Comparison of ENCODE assay signal across 14 cellular contexts in the genomic region with DNA sequence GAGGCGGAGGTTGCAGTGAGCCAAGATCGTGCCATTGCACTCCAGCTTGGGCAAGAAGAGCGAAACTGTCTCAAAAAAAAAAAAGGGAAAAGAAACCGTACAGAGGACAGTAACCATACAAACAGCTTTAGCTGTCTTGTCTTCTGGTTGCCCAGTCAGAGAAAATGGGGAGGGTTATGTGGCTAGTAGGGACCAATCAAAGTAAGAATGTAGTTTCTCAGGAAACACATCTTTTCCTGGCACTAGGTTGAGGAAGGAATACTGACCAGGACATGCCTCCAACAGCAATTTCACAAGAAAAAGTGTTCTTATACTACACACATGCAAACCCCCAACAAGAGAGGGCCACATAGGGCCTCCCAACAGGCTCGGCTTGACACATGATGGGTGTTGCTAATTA. TPM values are rescaled to one million over a fixed set of nuclear protein-coding genes. Genes with fewer than 3 reads are reported as not detected.
DNase-seq lines count a peak whose midpoint lies in the region; ATAC-seq and TF ChIP-seq lines count a peak whose summit lies in the region.
"Had no signal": no experiment of that assay in that cellular context is flagged by ENCODE, and none has a peak within 500 bp of the region (broad histone marks: within the 10 kb centered on the region; RNA-seq: fewer than 3 reads in every experiment).

No MANE protein-coding gene starts in this region.

- H3K18ac ChIP-seq in mesendoderm (ENCODE audit: low read length), result no peak overlapping the region

- H3K79me2 ChIP-seq in OCI-LY3 (ENCODE audit: low read length) (peaks cover 21% of the 10 kb centered on the region), mesendoderm (ENCODE audit: control insufficient read depth, insufficient read depth, low read length) (no peaks in the 10 kb centered on the region)
- H3K79me2 ChIP-seq: parathyroid adenoma had no signal

- H3K9me3 ChIP-seq in OCI-LY3 (ENCODE audit: insufficient read depth, low read length), result no peaks in the 10 kb centered on the region

- no peaks in the 10 kb centered on the region for H4K20me1 ChIP-seq in OCI-LY3 (ENCODE audit: insufficient read depth, low read length)

- no peak overlapping the region for H2BK120ac ChIP-seq in mesendoderm (ENCODE audit: low read depth, low read length)

- H3K36me3 Mint-ChIP-seq in activated naive CD4-positive, alpha-beta T cell treated with anti-CD3 and anti-CD28 coated beads for 36 hours (ENCODE audit: low read depth), result peaks cover 15% of the 10 kb centered on the region
- H3K36me3 Mint-ChIP-seq in dendritic cell treated with granulocyte-macrophage colony-stimulating factor and Interleukin-4, amounts not matched to agents 40 ng/mL and 50 ng/mL, for 4 days (ENCODE audit: low read depth), result peaks cover 84% of the 10 kb centered on the region
- H3K36me3 Mint-ChIP-seq in stimulated activated naive B cell treated with anti-CD40 and anti-IgM and Interleukin-4, amounts not matched to agents 10 μg/mL and 1 μg/mL and 100 μg/mL, for 72 hours, result peaks cover 31 to 39% of the 10 kb centered on the region in 2 donors

- no peak overlapping the region for H3K23ac ChIP-seq in mesendoderm (ENCODE audit: low read length)

- H3K4me3 Mint-ChIP-seq in activated naive CD4-positive, alpha-beta T cell treated with anti-CD3 and anti-CD28 coated beads for 36 hours, result peak overlapping the region; percentile 80
- H3K4me3 Mint-ChIP-seq in dendritic cell treated with granulocyte-macrophage colony-stimulating factor and Interleukin-4, amounts not matched to agents 40 ng/mL and 50 ng/mL, for 4 days, result peak overlapping the region; percentile 93
- peak overlapping the region; percentile 75 to 97 for H3K4me3 Mint-ChIP-seq in stimulated activated naive B cell treated with anti-CD40 and anti-IgM and Interleukin-4, amounts not matched to agents 10 μg/mL and 1 μg/mL and 100 μg/mL, for 72 hours

- no peak overlapping the region for H2BK5ac ChIP-seq in mesendoderm (ENCODE audit: low read length)

- DNase-seq in activated naive CD4-positive, alpha-beta T cell treated with anti-CD3 and anti-CD28 coated beads for 36 hours, result no peak
- no peak for DNase-seq in activated naive CD4-positive, alpha-beta T cell (lab: John Stamatoyannopoulos, UW)
- no peak for DNase-seq in stimulated activated naive B cell treated with anti-CD40 and anti-IgM and Interleukin-4, amounts not matched to agents 10 μg/mL and 1 μg/mL and 100 μg/mL, for 72 hours
- DNase-seq in NCI-H510A (lab: John Stamatoyannopoulos, UW) (no peak), mesendoderm (no peak), midbrain (lab: John Stamatoyannopoulos, UW) (no peak)
- DNase-seq: activated CD8-positive, alpha-beta memory T cell treated with anti-CD3 and anti-CD28 coated beads, Interleukin-2, amount 50 U/mL, for 4 hours; foreskin keratinocyte; NCI-H1048; NCI-H524 treated with DMSO at 0.1 percent for 48 hours; stimulated activated CD4-positive, alpha-beta T cell treated with anti-CD3 and anti-CD28 coated beads, Interleukin-1b, Interleukin-23, amount 100 ng/mL, for 48 hours had no signal

- WGBS in mesendoderm (ENCODE audit: extremely low coverage, insufficient coverage, low lambda C conversion rate), result no CpG with 5 or more reads among the region's 5 CpGs

- CTCF ChIA-PET in activated naive CD4-positive, alpha-beta T cell treated with anti-CD3 and anti-CD28 coated beads for 36 hours (lab: Charles Lee), result interaction anchor here (0.6 to 4.6 kb wide), 6 partner anchors 8 to 218 kb away, joined by 3 to 52 read pairs (median 3); partner anchors contain the start of genes GGA3, MRPS7 and SLC25A19

- H4K8ac ChIP-seq in mesendoderm (ENCODE audit: low read depth, low read length), result no peak overlapping the region

- peak overlapping the region; percentile 95 for H3K4me2 ChIP-seq in OCI-LY3 (ENCODE audit: low read length)
- H3K4me2 ChIP-seq in mesendoderm (ENCODE audit: low read length), result no peak overlapping the region

- H4K5ac ChIP-seq in mesendoderm (ENCODE audit: low read length), result no peak overlapping the region

- H3K27me3 ChIP-seq in OCI-LY3 (ENCODE audit: low read depth, low read length) (no peaks in the 10 kb centered on the region), mesendoderm (ENCODE audit: insufficient read depth, low read length, poor library complexity) (no peaks in the 10 kb centered on the region)
- H3K27me3 ChIP-seq: foreskin keratinocyte had no signal

- H3K27ac Mint-ChIP-seq in activated naive CD4-positive, alpha-beta T cell treated with anti-CD3 and anti-CD28 coated beads for 36 hours, result no peak overlapping the region
- peak overlapping the region; percentile 96 for H3K27ac Mint-ChIP-seq in dendritic cell treated with granulocyte-macrophage colony-stimulating factor and Interleukin-4, amounts not matched to agents 40 ng/mL and 50 ng/mL, for 4 days
- peak overlapping the region; percentile 59 for H3K27ac Mint-ChIP-seq in stimulated activated naive B cell treated with anti-CD40 and anti-IgM and Interleukin-4, amounts not matched to agents 10 μg/mL and 1 μg/mL and 100 μg/mL, for 72 hours

- H3K9ac ChIP-seq in OCI-LY3 (ENCODE audit: low read length) (no peak overlapping the region), mesendoderm (ENCODE audit: low read length) (no peak overlapping the region)
- H3K9ac ChIP-seq: parathyroid adenoma had no signal

- no peak overlapping the region for H2AFZ ChIP-seq in OCI-LY3 (ENCODE audit: low read depth, low read length)
- H2AFZ ChIP-seq: parathyroid adenoma had no signal

- H3K27me3 Mint-ChIP-seq in activated naive CD4-positive, alpha-beta T cell treated with anti-CD3 and anti-CD28 coated beads for 36 hours (ENCODE audit: low read depth), result no peaks in the 10 kb centered on the region
- H3K27me3 Mint-ChIP-seq in dendritic cell treated with granulocyte-macrophage colony-stimulating factor and Interleukin-4, amounts not matched to agents 40 ng/mL and 50 ng/mL, for 4 days, result no peaks in the 10 kb centered on the region
- H3K27me3 Mint-ChIP-seq in stimulated activated naive B cell treated with anti-CD40 and anti-IgM and Interleukin-4, amounts not matched to agents 10 μg/mL and 1 μg/mL and 100 μg/mL, for 72 hours, result no peaks in the 10 kb centered on the region

- H3K4me3 ChIP-seq in OCI-LY3 (ENCODE audit: low read length), result no peak overlapping the region
- H3K4me3 ChIP-seq in mesendoderm (ENCODE audit: low read length), result no peak overlapping the region

- H3K36me3 ChIP-seq in OCI-LY3 (replicated peaks; ENCODE audit: low read depth, low read length) (peaks cover 37% of the 10 kb centered on the region), mesendoderm (ENCODE audit: control insufficient read depth, insufficient read depth, low read length) (peaks cover 11% of the 10 kb centered on the region)

- peaks cover 25% of the 10 kb centered on the region for H3K4me1 ChIP-seq in OCI-LY3 (ENCODE audit: low read length)
- H3K4me1 ChIP-seq in mesendoderm (ENCODE audit: control insufficient read depth, low read depth, low read length), result peaks cover 2% of the 10 kb centered on the region
- H3K4me1 ChIP-seq: foreskin keratinocyte had no signal

- no peak overlapping the region for H2BK15ac ChIP-seq in mesendoderm (replicated peaks; ENCODE audit: low read depth)

- no peak for TF ChIP-seq CTCF in OCI-LY3 (IDR thresholded peaks at IDR 0.05; ENCODE audit: low read depth, low read length)

- no peaks in the 10 kb centered on the region for H3K9me3 Mint-ChIP-seq in activated naive CD4-positive, alpha-beta T cell treated with anti-CD3 and anti-CD28 coated beads for 36 hours
- no peaks in the 10 kb centered on the region for H3K9me3 Mint-ChIP-seq in dendritic cell treated with granulocyte-macrophage colony-stimulating factor and Interleukin-4, amounts not matched to agents 40 ng/mL and 50 ng/mL, for 4 days
- H3K9me3 Mint-ChIP-seq in stimulated activated naive B cell treated with anti-CD40 and anti-IgM and Interleukin-4, amounts not matched to agents 10 μg/mL and 1 μg/mL and 100 μg/mL, for 72 hours, result no peaks in the 10 kb centered on the region

- H2AK5ac ChIP-seq in mesendoderm (ENCODE audit: low read length), result no peak overlapping the region

- no peaks in the 10 kb centered on the region for H3K79me1 ChIP-seq in mesendoderm (ENCODE audit: low read length)

- no peak for ATAC-seq in stimulated activated naive B cell treated with anti-CD40 and anti-IgM and Interleukin-4, amounts not matched to agents 10 μg/mL and 1 μg/mL and 100 μg/mL, for 72 hours (replicated peaks)
- ATAC-seq: foreskin keratinocyte had no signal

- H3K4ac ChIP-seq in mesendoderm (ENCODE audit: low read depth, low read length), result no peak overlapping the region

- no peak overlapping the region for H3K27ac ChIP-seq in OCI-LY3 (ENCODE audit: low read length)
- H3K27ac ChIP-seq in mesendoderm (ENCODE audit: low read depth, low read length), result no peak overlapping the region
- H3K27ac ChIP-seq: foreskin keratinocyte, parathyroid adenoma had no signal

- no peak overlapping the region for H3K56ac ChIP-seq in mesendoderm (ENCODE audit: low read length)

- H3K4me1 Mint-ChIP-seq in activated naive CD4-positive, alpha-beta T cell treated with anti-CD3 and anti-CD28 coated beads for 36 hours (ENCODE audit: low read depth), result peaks cover 31% of the 10 kb centered on the region
- peaks cover 73% of the 10 kb centered on the region for H3K4me1 Mint-ChIP-seq in dendritic cell treated with granulocyte-macrophage colony-stimulating factor and Interleukin-4, amounts not matched to agents 40 ng/mL and 50 ng/mL, for 4 days (ENCODE audit: low read depth)
- peaks cover 27 to 59% of the 10 kb centered on the region in 2 donors for H3K4me1 Mint-ChIP-seq in stimulated activated naive B cell treated with anti-CD40 and anti-IgM and Interleukin-4, amounts not matched to agents 10 μg/mL and 1 μg/mL and 100 μg/mL, for 72 hours

- intact Hi-C loops in activated naive CD4-positive, alpha-beta T cell treated with anti-CD3 and anti-CD28 coated beads for 36 hours (cut with micrococcal nuclease), result loop anchor here (10.0 kb wide), 2 partner anchors 246 to 516 kb away; partner anchors contain the start of genes CASKIN2, TSEN54 and UNK
- intact Hi-C loops in dendritic cell treated with granulocyte-macrophage colony-stimulating factor and Interleukin-4, amounts not matched to agents 40 ng/mL and 50 ng/mL, for 4 days (cut with micrococcal nuclease), result no loop called here

RNA-seq across cellular contexts. Expression of gene MIF4GD, which starts 2.1 kb away (rescaled TPM):
- 10 to 100 TPM; 43.4 to 45.3 TPM for total RNA-seq in activated naive CD4-positive, alpha-beta T cell treated with anti-CD3 and anti-CD28 coated beads for 36 hours
- 7.8 TPM for polyA plus RNA-seq in mesendoderm (2013, experiment 1 of 2)
- polyA plus RNA-seq in mesendoderm (2013, experiment 2 of 2), result 8.2 TPM

RNA-seq across cellular contexts. Expression of gene MRPS7, which starts 7.3 kb away (rescaled TPM):
- total RNA-seq in activated naive CD4-positive, alpha-beta T cell treated with anti-CD3 and anti-CD28 coated beads for 36 hours, result 10 to 100 TPM; 73.3 to 78.3 TPM
- polyA plus RNA-seq in mesendoderm (2013, experiment 1 of 2), result 78.5 TPM
- 78.0 TPM for polyA plus RNA-seq in mesendoderm (2013, experiment 2 of 2)

RNA-seq across cellular contexts. Expression of gene GGA3, which starts 7.5 kb away (rescaled TPM):
- total RNA-seq in activated naive CD4-positive, alpha-beta T cell treated with anti-CD3 and anti-CD28 coated beads for 36 hours, result 10 to 100 TPM; 65.7 to 66.1 TPM
- 31.5 TPM for polyA plus RNA-seq in mesendoderm (2013, experiment 1 of 2)
- 31.1 TPM for polyA plus RNA-seq in mesendoderm (2013, experiment 2 of 2)

RNA-seq across cellular contexts. Expression of gene SLC25A19, which starts 20.3 kb away (rescaled TPM):
- 10 to 100 TPM; 47.5 to 48.4 TPM for total RNA-seq in activated naive CD4-positive, alpha-beta T cell treated with anti-CD3 and anti-CD28 coated beads for 36 hours
- 25.8 TPM for polyA plus RNA-seq in mesendoderm (2013, experiment 1 of 2)
- polyA plus RNA-seq in mesendoderm (2013, experiment 2 of 2), result 28.6 TPM
